7 cellular contexts compared by ENCODE assay signal in genomic region chr20:833121-833449, GRCh38. TPM values are rescaled to one million over a fixed set of nuclear protein-coding genes. Genes with fewer than 3 reads are reported as not detected.
DNase-seq lines count a peak whose midpoint lies in the region; ATAC-seq and TF ChIP-seq lines count a peak whose summit lies in the region.

No MANE protein-coding gene starts in this region.

- H3K79me2 ChIP-seq in HCT116 (ENCODE audit: insufficient read depth, low read length), result peaks cover 23% of the 10 kb centered on the region

- no peaks in the 10 kb centered on the region for H3K27me3 ChIP-seq in HCT116 (ENCODE audit: insufficient read depth, low read length)
- no peaks in the 10 kb centered on the region for H3K27me3 ChIP-seq in SJSA1 (replicated peaks)

- CTCF ChIA-PET in HCT116 (lab: Charles Lee), result interaction anchor here (0.6 to 1.9 kb wide), 5 partner anchors 8 to 121 kb away, joined by 3 to 15 read pairs (median 3); no protein-coding TSS in a partner anchor

- peak overlapping the region; percentile 17 to 91 for H3K27ac Mint-ChIP-seq in stimulated activated naive CD8-positive, alpha-beta T cell treated with anti-CD3 and anti-CD28 coated beads, Interleukin-15, amount 100 ng/mL, for 72 hours

- no peak for TF ChIP-seq RAD21 in HCT116 (IDR thresholded peaks at IDR 0.05; ENCODE audit: low read depth)

- peaks cover 18 to 37% of the 10 kb centered on the region in 2 experiments for H3K4me1 ChIP-seq in HCT116 (ENCODE audit: control insufficient read depth in 1 of 2, insufficient read depth in 2 of 2, low read length in 2 of 2)
- H3K4me1 ChIP-seq in SJSA1 (replicated peaks), result peaks cover 34% of the 10 kb centered on the region

- intact Hi-C loops in HCT116 (cut with micrococcal nuclease), result no loop called here

- RAD21 ChIA-PET in HCT116 (lab: Charles Lee; ENCODE audit: low non-redundant PET in 1 of 2, low total read pairs in 2 of 2, uncharacterized antibody in 2 of 2, unreplicated experiment in 2 of 2), result interaction anchor here in 1 of 2 experiments (0.9 to 1.3 kb wide), 2 partner anchors 15 to 123 kb away, joined by 3 to 4 read pairs; no protein-coding TSS in a partner anchor

- no peaks in the 10 kb centered on the region for H4K20me1 ChIP-seq in HCT116 (ENCODE audit: insufficient read depth)

- H3K9me3 ChIP-seq in HCT116 (ENCODE audit: control insufficient read depth in 1 of 2, insufficient read depth in 1 of 2, low read depth in 1 of 2, low read length in 2 of 2), result no peaks in the 10 kb centered on the region
- no peaks in the 10 kb centered on the region for H3K9me3 ChIP-seq in SJSA1 (replicated peaks)

- TF ChIP-seq POLR2A in HCT116 (IDR thresholded peaks at IDR 0.05; ENCODE audit: borderline replicate concordance, extremely low read depth, insufficient read depth, insufficient read length), result no peak

- peaks cover 46% of the 10 kb centered on the region for H3K4me1 Mint-ChIP-seq in stimulated activated naive CD8-positive, alpha-beta T cell treated with anti-CD3 and anti-CD28 coated beads, Interleukin-15, amount 100 ng/mL, for 72 hours

- peak overlapping the region; percentile 54 to 84 for H3K4me3 ChIP-seq in HCT116 (replicated peaks in 1 of 2; ENCODE audit: low read depth in 1 of 2, low read length in 2 of 2)
- peak overlapping the region; percentile 89 for H3K4me3 ChIP-seq in SJSA1
- H3K4me3 ChIP-seq in foreskin fibroblast (ENCODE audit: low read depth in 1 of 2, low read length in 2 of 2), result peak overlapping the region; percentile 73 to 82

- DNase-seq in HCT116 (ENCODE audit: low read depth, low spot score), result no peak
- DNase-seq in SJSA1 (ENCODE audit: low read depth in 1 of 2, low spot score in 2 of 2), result no peak
- no peak for DNase-seq in foreskin fibroblast
- DNase-seq in stimulated activated naive CD8-positive, alpha-beta T cell treated with anti-CD3 and anti-CD28 coated beads, Interleukin-15, amount 100 ng/mL, for 72 hours, result no peak
- DNase-seq in ACHN, result no peak
- DNase-seq in NCI-H446 treated with DMSO at 0.1 percent for 48 hours (lab: John Stamatoyannopoulos, UW), result no peak

- in situ Hi-C loops in ACHN (cut with HindIII; ENCODE audit: low pct_ligation_motif_present, low pct_unique_long_range_greater_than_20kb, low sequenced_read_pairs), result no loop called here

- H3K9me2 ChIP-seq in HCT116 (ENCODE audit: insufficient read depth), result no peaks in the 10 kb centered on the region

- H3K36me3 ChIP-seq in HCT116 (ENCODE audit: control insufficient read depth in 1 of 2, insufficient read depth in 2 of 2, low read length in 2 of 2) (no peaks in the 10 kb centered on the region), SJSA1 (peaks cover 8% of the 10 kb centered on the region; the same call in 1 of the 2 replicates)

- POLR2A ChIA-PET in HCT116 (lab: Charles Lee), result interaction anchor here (0.7 to 0.8 kb wide), 2 partner anchors 8 to 15 kb away, joined by 3 read pairs; no protein-coding TSS in a partner anchor

- no peaks in the 10 kb centered on the region for H3K27me3 Mint-ChIP-seq in stimulated activated naive CD8-positive, alpha-beta T cell treated with anti-CD3 and anti-CD28 coated beads, Interleukin-15, amount 100 ng/mL, for 72 hours

- ATAC-seq in HCT116, result no peak
- ATAC-seq in stimulated activated naive CD8-positive, alpha-beta T cell treated with anti-CD3 and anti-CD28 coated beads, Interleukin-15, amount 100 ng/mL, for 72 hours, result peak; percentile 40
- no peak for ATAC-seq in HG03571 (IDR thresholded peaks at IDR 0.05; ENCODE audit: unreplicated experiment)

- peak overlapping the region; percentile 67 for H3K9ac ChIP-seq in HCT116 (ENCODE audit: low read length)

- TF ChIP-seq CTCF in HCT116 (IDR thresholded peaks at IDR 0.05 in 2 of 3, conservative IDR thresholded peaks at IDR 0.05 in 1 of 3; ENCODE audit: borderline replicate concordance in 1 of 3, insufficient read depth in 1 of 3, low read depth in 2 of 3, low read length in 2 of 3) (no peak), foreskin fibroblast (IDR thresholded peaks at IDR 0.05; ENCODE audit: low read depth, low read length) (no peak)

- H3K4me2 ChIP-seq in HCT116 (ENCODE audit: low read length), result peak overlapping the region; percentile 95

- H3K27ac ChIP-seq in HCT116 (ENCODE audit: low read depth, low read length) (peak overlapping the region; percentile 88), SJSA1 (peak overlapping the region; percentile 95)

- peaks cover 0 to 4% of the 10 kb centered on the region in 2 donors for H3K9me3 Mint-ChIP-seq in stimulated activated naive CD8-positive, alpha-beta T cell treated with anti-CD3 and anti-CD28 coated beads, Interleukin-15, amount 100 ng/mL, for 72 hours

- peak overlapping the region; percentile 98 for H2AFZ ChIP-seq in HCT116 (ENCODE audit: low read depth, low read length, poor library complexity, severe bottlenecking)

- TSS peak; percentile 78 for BruUV-seq in HCT116 (replicated peaks; lab: Mats Ljungman, UMichigan)

- peak overlapping the region; percentile 78 to 97 for H3K4me3 Mint-ChIP-seq in stimulated activated naive CD8-positive, alpha-beta T cell treated with anti-CD3 and anti-CD28 coated beads, Interleukin-15, amount 100 ng/mL, for 72 hours

TF ChIP-seq in HCT116, 20 proteins besides CTCF, POLR2A, EP300 and RAD21:
- no peak for TF ChIP-seq SP1 (IDR thresholded peaks at IDR 0.05; ENCODE audit: low read depth)
- no peak for TF ChIP-seq EZH2phosphoT487 (IDR thresholded peaks at IDR 0.05; ENCODE audit: borderline replicate concordance)
- TF ChIP-seq ELF1 (IDR thresholded peaks at IDR 0.05; ENCODE audit: borderline replicate concordance, low read depth), result no peak
- TF ChIP-seq ATF3 (IDR thresholded peaks at IDR 0.05), result no peak
- no peak for TF ChIP-seq CEBPB (IDR thresholded peaks at IDR 0.05; ENCODE audit: low read depth)

RNA-seq across cellular contexts. Expression of gene FAM110A, which starts 0.4 kb away (rescaled TPM):
- total RNA-seq in HCT116 (2021; ENCODE audit: unreplicated experiment), result 26.4 TPM
- 26.3 and 30.1 TPM in 2 replicates for polyA plus RNA-seq in HCT116 (2012)
- total RNA-seq in SJSA1 (2014; rRNA removed; shearing (Covaris generic)), result 6.4 and 11.5 TPM in 2 replicates
